In genomic region chr19:1355258-1355973, GRCh38 we compare ENCODE assay signal across 8 cellular contexts.
DNase-seq lines count a peak whose midpoint lies in the region; ATAC-seq and TF ChIP-seq lines count a peak whose summit lies in the region.

No MANE protein-coding gene starts in this region.

- H3K4me1 ChIP-seq in adipocyte (ENCODE audit: control insufficient read depth, insufficient read depth, low read length) (peaks cover 23% of the 10 kb centered on the region), iPS-15b (ENCODE audit: control insufficient read depth, insufficient read depth, low read length) (peaks cover 22% of the 10 kb centered on the region)

- peak overlapping the region; percentile 83 for H3K4me3 ChIP-seq in AG10803 (ENCODE audit: low read length)
- H3K4me3 ChIP-seq in adipocyte (ENCODE audit: low read length) = peak overlapping the region; percentile 86
- peak overlapping the region; percentile 75 for H3K4me3 ChIP-seq in iPS-15b (ENCODE audit: low read depth, low read length)
- peak overlapping the region; percentile 71 to 95 (median 81) for H3K4me3 ChIP-seq in skin epidermis

- H3K9ac ChIP-seq in adipocyte (ENCODE audit: low read length) = peak overlapping the region; percentile 93
- peak overlapping the region; percentile 50 for H3K9ac ChIP-seq in iPS-15b (ENCODE audit: low read depth, low read length)

- H3K27ac ChIP-seq in skin epidermis = peak overlapping the region in 19 of 21 experiments; percentile 49 to 96 (median 83)

- no peak for TF ChIP-seq CTCF in AG10803 (conservative IDR thresholded peaks at IDR 0.05; ENCODE audit: low read length)

- peaks cover 20% of the 10 kb centered on the region for H3K36me3 ChIP-seq in adipocyte (ENCODE audit: control insufficient read depth, insufficient read depth, low read length, severe bottlenecking)
- H3K36me3 ChIP-seq in iPS-15b (ENCODE audit: control insufficient read depth, insufficient read depth, low read length) = peaks cover 14% of the 10 kb centered on the region

- no peaks in the 10 kb centered on the region for H3K27me3 ChIP-seq in adipocyte (replicated peaks; ENCODE audit: control insufficient read depth, insufficient read depth, low read length)
- H3K27me3 ChIP-seq in iPS-15b (ENCODE audit: control insufficient read depth, insufficient read depth, low read length) = no peaks in the 10 kb centered on the region

- ATAC-seq in HG03025 (IDR thresholded peaks at IDR 0.05; ENCODE audit: low FRiP score, unreplicated experiment) (peak; percentile 2), GM19351 (IDR thresholded peaks at IDR 0.05; ENCODE audit: unreplicated experiment) (no peak), GM18520 (IDR thresholded peaks at IDR 0.05; ENCODE audit: unreplicated experiment) (no peak)

- no peak for DNase-seq in AG10803 (ENCODE audit: low read depth)
- DNase-seq in adipocyte (ENCODE audit: low read depth) = peak; percentile 49
- DNase-seq in NOMO-1 treated with dmso at 0.1 percent for 144 hours (lab: John Stamatoyannopoulos, UW; ENCODE audit: unreplicated experiment) = no peak

- H3K9me3 ChIP-seq in adipocyte (ENCODE audit: control insufficient read depth, low read length) = no peaks in the 10 kb centered on the region
- H3K9me3 ChIP-seq in iPS-15b (ENCODE audit: control insufficient read depth, insufficient read depth, low read length) = no peaks in the 10 kb centered on the region
